2 cellular contexts compared by ENCODE assay signal in genomic region chr5:111563041-111563822, GRCh38.
TF ChIP-seq lines count a peak whose summit lies in the region.

No MANE protein-coding gene starts in this region.

TF ChIP-seq in liver, 16 proteins besides CTCF, POLR2A, EP300 and RAD21:
- TF ChIP-seq HNF4A (conservative IDR thresholded peaks at IDR 0.05) (no peak), NR2F2 (IDR thresholded peaks at IDR 0.05) (peak; percentile 66), SP1 (IDR thresholded peaks at IDR 0.05) (peak; percentile 20), RXRA (IDR thresholded peaks at IDR 0.05) (peak in 1 of 2 donors; percentile 34)

TF ChIP-seq in HepG2, 621 proteins besides CTCF, POLR2A, EP300 and RAD21:
- no peak for TF ChIP-seq JUND (CRISPR knock-in tag; IDR thresholded peaks at IDR 0.05)
- TF ChIP-seq ZNF205 (CRISPR knock-in tag; IDR thresholded peaks at IDR 0.05) = no peak
- no peak for TF ChIP-seq SUZ12 (IDR thresholded peaks at IDR 0.05; ENCODE audit: low read depth, low read length)
- no peak for TF ChIP-seq REST (IDR thresholded peaks at IDR 0.05; ENCODE audit: borderline replicate concordance in 1 of 2, low read depth in 1 of 2, low read length in 2 of 2)
- TF ChIP-seq ADNP (CRISPR knock-in tag; IDR thresholded peaks at IDR 0.05) = no peak
- no peak for TF ChIP-seq SPEN (CRISPR knock-in tag; IDR thresholded peaks at IDR 0.05; ENCODE audit: low read depth)
- TF ChIP-seq ARNT2 (CRISPR knock-in tag; IDR thresholded peaks at IDR 0.05; ENCODE audit: low read depth) = no peak
- no peak for TF ChIP-seq GZF1 (CRISPR knock-in tag; IDR thresholded peaks at IDR 0.05)
